26 cellular contexts compared by ENCODE assay signal in genomic region chr6:147879031-147879430, GRCh38.
"Had no signal": no experiment of that assay in that cellular context is flagged by ENCODE, and none has a peak within 500 bp of the region (broad histone marks: within the 10 kb centered on the region; RNA-seq: fewer than 3 reads in every experiment).

No MANE protein-coding gene starts in this region.

- H3K36me3 ChIP-seq: colonic mucosa, esophagus muscularis mucosa, heart right ventricle, left lung, prostate gland, right atrium auricular region, sigmoid colon, stomach, thyroid gland had no signal

- H3K4me1 Mint-ChIP-seq: mesothelial cell of epicardium; naive B cell; stimulated activated effector memory CD8-positive, alpha-beta T cell treated with anti-CD3 and anti-CD28 coated beads, Interleukin-12 subunit alpha, Interleukin-12 subunit beta, amount 100 ng/mL, for 72 hours had no signal

- H3K27ac Mint-ChIP-seq: dendritic cell treated with granulocyte-macrophage colony-stimulating factor and Interleukin-4, amounts not matched to agents 40 ng/mL and 50 ng/mL, for 4 days; mesothelial cell of epicardium; naive B cell; natural killer cell treated with Interleukin-12 subunit alpha and Interleukin-12 subunit beta and Interleukin-15 and Interleukin-18, amount 100 ng/mL, for 72 hours; stimulated activated effector memory CD8-positive, alpha-beta T cell treated with anti-CD3 and anti-CD28 coated beads, Interleukin-12 subunit alpha, Interleukin-12 subunit beta, amount 100 ng/mL, for 72 hours; type B pancreatic cell had no signal

- DNase-seq: colonic mucosa; effector CD8-positive, alpha-beta T cell; foreskin melanocyte; glutamatergic neuron; heart right ventricle; hippocampal formation; left cardiac atrium; left lung; mesenchymal stem cell; mucosa of descending colon; naive B cell; nucleus accumbens; sigmoid colon; stimulated activated CD4-positive, alpha-beta T cell treated with anti-CD3 and anti-CD28 coated beads, Interleukin-2, amount 100 ng/mL, for 24 hours; stimulated activated CD4-positive, alpha-beta T cell treated with anti-CD3 and anti-CD28 coated beads, Interleukin-4, amount 100 ng/mL, for 24 hours; stimulated activated naive CD4-positive, alpha-beta T cell treated with Interleukin-2 at 50 U/mL for 16 hours; stomach; thyroid gland had no signal

- H3K9me3 ChIP-seq: colonic mucosa, esophagus muscularis mucosa, heart right ventricle, mucosa of descending colon, prostate gland, right atrium auricular region, sigmoid colon, stomach, thyroid gland had no signal

- H3K9me3 Mint-ChIP-seq: mesothelial cell of epicardium, type B pancreatic cell had no signal

- H3K27me3 Mint-ChIP-seq: dendritic cell treated with granulocyte-macrophage colony-stimulating factor and Interleukin-4, amounts not matched to agents 40 ng/mL and 50 ng/mL, for 4 days; naive B cell; natural killer cell treated with Interleukin-12 subunit alpha and Interleukin-12 subunit beta and Interleukin-15 and Interleukin-18, amount 100 ng/mL, for 72 hours; type B pancreatic cell had no signal

- H3K27me3 ChIP-seq: colonic mucosa, esophagus muscularis mucosa, left lung, right atrium auricular region, sigmoid colon, stomach, thyroid gland had no signal

- H3K36me3 Mint-ChIP-seq: mesothelial cell of epicardium; naive B cell; natural killer cell treated with Interleukin-12 subunit alpha and Interleukin-12 subunit beta and Interleukin-15 and Interleukin-18, amount 100 ng/mL, for 72 hours; stimulated activated effector memory CD8-positive, alpha-beta T cell treated with anti-CD3 and anti-CD28 coated beads, Interleukin-12 subunit alpha, Interleukin-12 subunit beta, amount 100 ng/mL, for 72 hours; type B pancreatic cell had no signal

- H3K4me1 ChIP-seq: colonic mucosa, esophagus muscularis mucosa, heart right ventricle, left lung, prostate gland, right atrium auricular region, sigmoid colon, stomach, thyroid gland had no signal

- ATAC-seq: heart right ventricle; left cardiac atrium; left lung; mucosa of descending colon; natural killer cell treated with Interleukin-12 subunit alpha and Interleukin-12 subunit beta and Interleukin-15 and Interleukin-18, amount 100 ng/mL, for 72 hours; stimulated activated effector memory CD8-positive, alpha-beta T cell treated with anti-CD3 and anti-CD28 coated beads, Interleukin-12 subunit alpha, Interleukin-12 subunit beta, amount 100 ng/mL, for 72 hours had no signal

- H3K4me3 ChIP-seq: colonic mucosa, esophagus muscularis mucosa, heart right ventricle, left lung, mucosa of descending colon, prostate gland, right atrium auricular region, sigmoid colon, stomach, thyroid gland had no signal

- H3K4me3 Mint-ChIP-seq: dendritic cell treated with granulocyte-macrophage colony-stimulating factor and Interleukin-4, amounts not matched to agents 40 ng/mL and 50 ng/mL, for 4 days; mesothelial cell of epicardium; naive B cell; natural killer cell treated with Interleukin-12 subunit alpha and Interleukin-12 subunit beta and Interleukin-15 and Interleukin-18, amount 100 ng/mL, for 72 hours; stimulated activated effector memory CD8-positive, alpha-beta T cell treated with anti-CD3 and anti-CD28 coated beads, Interleukin-12 subunit alpha, Interleukin-12 subunit beta, amount 100 ng/mL, for 72 hours; type B pancreatic cell had no signal
